In the genomic region with DNA sequence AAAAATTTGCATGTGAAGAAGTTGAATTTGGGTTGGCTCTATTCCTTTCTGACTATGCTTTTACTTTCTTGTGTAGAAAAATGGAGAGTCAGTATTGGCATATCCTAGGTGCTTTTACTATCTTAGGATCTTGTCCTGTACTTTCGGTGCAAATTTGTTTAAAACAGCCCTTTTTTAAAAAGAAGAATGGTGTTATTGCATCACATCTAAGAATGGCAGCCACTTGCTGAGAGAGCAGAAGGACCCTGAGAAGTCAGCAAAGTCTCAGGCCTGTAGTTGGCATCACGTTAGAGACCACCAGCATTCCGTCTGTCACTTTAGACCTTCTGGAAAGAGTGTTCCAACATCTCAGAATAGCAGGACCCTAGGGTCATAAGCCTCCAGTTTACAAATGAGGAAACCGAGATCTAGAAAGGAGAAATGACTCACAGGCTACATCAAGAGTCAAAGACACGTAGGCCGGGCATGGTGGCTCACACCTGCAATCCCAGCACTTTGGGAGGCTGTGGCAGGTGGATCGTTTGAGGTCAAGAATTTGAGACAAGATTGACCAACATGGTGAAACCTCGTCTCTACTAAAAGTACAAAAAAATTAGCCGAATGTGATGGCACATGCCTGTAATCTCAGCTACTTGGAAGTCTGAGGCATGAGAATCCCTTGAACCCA, we compare ENCODE assay signal across 24 cellular contexts. TPM values are rescaled to one million over a fixed set of nuclear protein-coding genes. Genes with fewer than 3 reads are reported as not detected.
A peak's percentile ranks its signal among the peaks of the same experiment; 100 is the strongest.
DNase-seq lines count a peak whose midpoint lies in the region; TF ChIP-seq lines count a peak whose summit lies in the region.
"Had no signal": no experiment of that assay in that cellular context is flagged by ENCODE, and none has a peak within 500 bp of the region (broad histone marks: within the 10 kb centered on the region; RNA-seq: fewer than 3 reads in every experiment).

No MANE protein-coding gene starts in this region.

- H3K9me3 Mint-ChIP-seq in activated T-cell treated with anti-CD3 and anti-CD28 coated beads, Interleukin-2, amount 50 U/mL, for 24 hours = no peaks in the 10 kb centered on the region
- peaks cover 4% of the 10 kb centered on the region for H3K9me3 Mint-ChIP-seq in chondrocyte (ENCODE audit: low read depth)
- H3K9me3 Mint-ChIP-seq in nephron progenitor cell = peaks cover 16% of the 10 kb centered on the region
- H3K9me3 Mint-ChIP-seq in CD4-positive, alpha-beta memory T cell = peaks cover 0 to 5% (median 0%) of the 10 kb centered on the region in 8 donors
- H3K9me3 Mint-ChIP-seq: CD8-positive, alpha-beta memory T cell had no signal

- H3K27ac Mint-ChIP-seq in activated T-cell treated with anti-CD3 and anti-CD28 coated beads, Interleukin-2, amount 50 U/mL, for 24 hours = peak overlapping the region; percentile 8
- H3K27ac Mint-ChIP-seq in chondrocyte (ENCODE audit: unreplicated experiment) = peak overlapping the region; percentile 33
- peak overlapping the region; percentile 55 for H3K27ac Mint-ChIP-seq in nephron progenitor cell
- no peak overlapping the region for H3K27ac Mint-ChIP-seq in CD4-positive, alpha-beta memory T cell
- H3K27ac Mint-ChIP-seq: CD8-positive, alpha-beta memory T cell had no signal

- H3K27ac ChIP-seq in CD4-positive, alpha-beta memory T cell (ENCODE audit: low read depth, low read length) = no peak overlapping the region
- H3K27ac ChIP-seq: HL-60, SJCRH30 had no signal

- H3K27me3 ChIP-seq in CD4-positive, alpha-beta memory T cell (ENCODE audit: insufficient read depth, low read length) = no peaks in the 10 kb centered on the region
- H3K27me3 ChIP-seq in BE2C = no peaks in the 10 kb centered on the region
- H3K27me3 ChIP-seq: SJCRH30 had no signal

- no peak overlapping the region for H3K4me3 Mint-ChIP-seq in activated T-cell treated with anti-CD3 and anti-CD28 coated beads, Interleukin-2, amount 50 U/mL, for 24 hours
- H3K4me3 Mint-ChIP-seq in chondrocyte (ENCODE audit: unreplicated experiment) (no peak overlapping the region), nephron progenitor cell (no peak overlapping the region)
- no peak overlapping the region for H3K4me3 Mint-ChIP-seq in CD4-positive, alpha-beta memory T cell
- H3K4me3 Mint-ChIP-seq: CD8-positive, alpha-beta memory T cell; H9 had no signal

- no peaks in the 10 kb centered on the region for H3K4me1 Mint-ChIP-seq in activated T-cell treated with anti-CD3 and anti-CD28 coated beads, Interleukin-2, amount 50 U/mL, for 24 hours (ENCODE audit: low read depth)
- peaks cover 73% of the 10 kb centered on the region for H3K4me1 Mint-ChIP-seq in chondrocyte (ENCODE audit: low read depth)
- H3K4me1 Mint-ChIP-seq in nephron progenitor cell = peaks cover 30% of the 10 kb centered on the region
- H3K4me1 Mint-ChIP-seq in CD4-positive, alpha-beta memory T cell = no peaks in the 10 kb centered on the region
- H3K4me1 Mint-ChIP-seq: CD8-positive, alpha-beta memory T cell had no signal

- H3K36me3 Mint-ChIP-seq in activated T-cell treated with anti-CD3 and anti-CD28 coated beads, Interleukin-2, amount 50 U/mL, for 24 hours (ENCODE audit: low read depth) = no peaks in the 10 kb centered on the region
- peaks cover 4% of the 10 kb centered on the region for H3K36me3 Mint-ChIP-seq in chondrocyte (ENCODE audit: low read depth)
- H3K36me3 Mint-ChIP-seq in nephron progenitor cell (ENCODE audit: low read depth) = peaks cover 24% of the 10 kb centered on the region
- no peaks in the 10 kb centered on the region for H3K36me3 Mint-ChIP-seq in CD4-positive, alpha-beta memory T cell

- no peaks in the 10 kb centered on the region for H3K36me3 ChIP-seq in CD4-positive, alpha-beta memory T cell (ENCODE audit: insufficient read depth, low read length)
- peaks cover 5% of the 10 kb centered on the region for H3K36me3 ChIP-seq in BE2C

- no peak for DNase-seq in activated T-cell treated with anti-CD3 and anti-CD28 coated beads, Interleukin-2, amount 50 U/mL, for 24 hours
- no peak for DNase-seq in activated T-cell treated with anti-CD3 and anti-CD28 coated beads, Interleukin-2, amount 50 U/mL, for 48 hours
- DNase-seq in chondrocyte (ENCODE audit: low spot score) = no peak
- no peak for DNase-seq in nephron progenitor cell
- DNase-seq in ureter (ENCODE audit: low spot score) = no peak
- DNase-seq in CD4-positive, alpha-beta memory T cell = no peak
- DNase-seq in hepatic stellate cell (ENCODE audit: low spot score) = no peak
- DNase-seq in BE2C = no peak
- DNase-seq: 8988T; C1 segment of cervical spinal cord; CD8-positive, alpha-beta memory T cell; DMS53; GDM1; H9; KG1; NCI-H1105; NCI-H2081; NCI-H2171; NCI-H345; NCI-H524; NCI-H774; OCI-M1; SJCRH30 had no signal

- POLR2A ChIA-PET in CD4-positive, alpha-beta memory T cell (lab: Charles Lee; ENCODE audit: partially characterized antibody) = no interaction called here

- H3K4me1 ChIP-seq in CD4-positive, alpha-beta memory T cell (ENCODE audit: insufficient read depth, low read length) = no peaks in the 10 kb centered on the region
- no peaks in the 10 kb centered on the region; the same call in 1 of the 2 replicates for H3K4me1 ChIP-seq in BE2C

- no peaks in the 10 kb centered on the region for H3K27me3 Mint-ChIP-seq in activated T-cell treated with anti-CD3 and anti-CD28 coated beads, Interleukin-2, amount 50 U/mL, for 24 hours
- no peaks in the 10 kb centered on the region for H3K27me3 Mint-ChIP-seq in chondrocyte (ENCODE audit: low read depth)
- H3K27me3 Mint-ChIP-seq in nephron progenitor cell (ENCODE audit: low read depth, poor library complexity) = no peaks in the 10 kb centered on the region
- no peaks in the 10 kb centered on the region for H3K27me3 Mint-ChIP-seq in CD4-positive, alpha-beta memory T cell

- no peak for TF ChIP-seq CTCF in chondrocyte (IDR thresholded peaks at IDR 0.05)
- TF ChIP-seq CTCF in nephron progenitor cell (IDR thresholded peaks at IDR 0.05) = no peak
- no peak for TF ChIP-seq CTCF in BE2C (IDR thresholded peaks at IDR 0.05; ENCODE audit: low read depth, low read length)

- no peaks in the 10 kb centered on the region for H3K9me3 ChIP-seq in CD4-positive, alpha-beta memory T cell (ENCODE audit: control insufficient read depth in 1 of 2, low read length in 2 of 2)
- H3K9me3 ChIP-seq in BE2C = no peaks in the 10 kb centered on the region
- H3K9me3 ChIP-seq: SJCRH30 had no signal

- CTCF ChIA-PET in CD4-positive, alpha-beta memory T cell (lab: Charles Lee; ENCODE audit: partially characterized antibody) = no interaction called here

- intact Hi-C loops in CD4-positive, alpha-beta memory T cell (cut with micrococcal nuclease) = no loop called here

- H3K4me3 ChIP-seq in CD4-positive, alpha-beta memory T cell (ENCODE audit: low read length in 2 of 2) = no peak overlapping the region
- H3K4me3 ChIP-seq in BE2C (ENCODE audit: low read depth, low read length) = no peak overlapping the region
- H3K4me3 ChIP-seq: SJCRH30 had no signal

RNA-seq across cellular contexts. Expression of a gene that starts 42.5 kb away (rescaled TPM):
- 233 to 237 TPM (median 233 TPM) in 3 replicates for total RNA-seq in chondrocyte
- 114 TPM for total RNA-seq in ureter
- 1 to 10 TPM; 5.9 to 6.6 TPM for total RNA-seq in CD4-positive, alpha-beta memory T cell
- 1 to 10 TPM; 5.2 to 6.1 TPM for polyA plus RNA-seq in CD4-positive, alpha-beta memory T cell
- polyA plus RNA-seq in BE2C (2012; ENCODE audit: insufficient read depth, insufficient read length, low read depth) = 20.6 TPM

Comparison
In these comparisons a context has a peak if more than half of its experiments do, and no peak if none do; other contexts are left out.
1. H3K27ac Mint-ChIP-seq: peak in activated T-cell treated with anti-CD3 and anti-CD28 coated beads, Interleukin-2, amount 50 U/mL, for 24 hours (single experiment), chondrocyte (single experiment) and nephron progenitor cell (single experiment); none in CD4-positive, alpha-beta memory T cell (0 of 7).
2. RNA of a gene that starts 42.5 kb away (total RNA-seq): 233 to 237 TPM in chondrocyte and 114 TPM in ureter (single experiment); 5.9 to 6.6 TPM in CD4-positive, alpha-beta memory T cell; every median in the first group is over 10 times any median in the second.